2 cellular contexts compared by ENCODE assay signal in the genomic region with DNA sequence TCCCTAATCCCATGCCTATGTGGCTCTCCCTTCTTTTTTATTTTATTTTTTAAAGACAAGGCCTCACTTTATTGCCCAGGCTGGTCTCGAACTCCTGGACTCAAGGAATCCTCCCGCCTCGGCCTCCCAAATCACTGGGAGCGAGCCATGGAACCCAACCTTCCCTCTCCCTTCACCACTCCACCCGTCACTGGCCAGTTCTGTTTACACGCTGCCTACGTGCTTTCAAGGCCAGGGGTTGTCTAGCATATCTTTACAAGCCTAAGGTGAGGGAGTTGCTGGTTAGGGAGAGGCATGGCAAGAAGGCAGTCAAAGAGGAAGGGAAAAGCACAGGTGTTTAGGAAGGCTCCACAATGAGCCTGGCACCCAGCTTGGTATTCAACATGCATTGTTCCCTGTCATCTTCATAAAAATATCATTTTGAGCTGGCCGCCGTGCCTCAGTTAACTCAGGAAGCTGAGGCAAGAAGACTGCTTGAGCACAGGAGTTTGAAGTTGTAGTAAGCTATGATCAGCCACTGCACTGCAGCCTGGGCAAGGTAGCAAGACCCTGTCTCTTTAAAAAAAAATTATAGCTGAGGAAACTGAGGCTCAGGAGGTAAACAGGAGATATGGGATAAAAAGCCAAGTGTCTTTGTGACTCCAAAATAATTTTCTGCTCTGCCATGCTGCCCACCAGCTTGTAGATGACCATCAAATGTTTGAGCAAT.
TF ChIP-seq lines count a peak whose summit lies in the region.

No MANE protein-coding gene starts in this region.

TF ChIP-seq in HEK293, 187 proteins besides CTCF, POLR2A, EP300 and RAD21 (continued from another document):
- no peak for TF ChIP-seq PRDM10 (tag by site-specific recombination; IDR thresholded peaks at IDR 0.05)
- TF ChIP-seq GLI4 (tag by site-specific recombination; IDR thresholded peaks at IDR 0.05): no peak

TF ChIP-seq in WTC11, 78 proteins besides CTCF, POLR2A, EP300 and RAD21 (continued from another document):
- TF ChIP-seq, protein P1, sequence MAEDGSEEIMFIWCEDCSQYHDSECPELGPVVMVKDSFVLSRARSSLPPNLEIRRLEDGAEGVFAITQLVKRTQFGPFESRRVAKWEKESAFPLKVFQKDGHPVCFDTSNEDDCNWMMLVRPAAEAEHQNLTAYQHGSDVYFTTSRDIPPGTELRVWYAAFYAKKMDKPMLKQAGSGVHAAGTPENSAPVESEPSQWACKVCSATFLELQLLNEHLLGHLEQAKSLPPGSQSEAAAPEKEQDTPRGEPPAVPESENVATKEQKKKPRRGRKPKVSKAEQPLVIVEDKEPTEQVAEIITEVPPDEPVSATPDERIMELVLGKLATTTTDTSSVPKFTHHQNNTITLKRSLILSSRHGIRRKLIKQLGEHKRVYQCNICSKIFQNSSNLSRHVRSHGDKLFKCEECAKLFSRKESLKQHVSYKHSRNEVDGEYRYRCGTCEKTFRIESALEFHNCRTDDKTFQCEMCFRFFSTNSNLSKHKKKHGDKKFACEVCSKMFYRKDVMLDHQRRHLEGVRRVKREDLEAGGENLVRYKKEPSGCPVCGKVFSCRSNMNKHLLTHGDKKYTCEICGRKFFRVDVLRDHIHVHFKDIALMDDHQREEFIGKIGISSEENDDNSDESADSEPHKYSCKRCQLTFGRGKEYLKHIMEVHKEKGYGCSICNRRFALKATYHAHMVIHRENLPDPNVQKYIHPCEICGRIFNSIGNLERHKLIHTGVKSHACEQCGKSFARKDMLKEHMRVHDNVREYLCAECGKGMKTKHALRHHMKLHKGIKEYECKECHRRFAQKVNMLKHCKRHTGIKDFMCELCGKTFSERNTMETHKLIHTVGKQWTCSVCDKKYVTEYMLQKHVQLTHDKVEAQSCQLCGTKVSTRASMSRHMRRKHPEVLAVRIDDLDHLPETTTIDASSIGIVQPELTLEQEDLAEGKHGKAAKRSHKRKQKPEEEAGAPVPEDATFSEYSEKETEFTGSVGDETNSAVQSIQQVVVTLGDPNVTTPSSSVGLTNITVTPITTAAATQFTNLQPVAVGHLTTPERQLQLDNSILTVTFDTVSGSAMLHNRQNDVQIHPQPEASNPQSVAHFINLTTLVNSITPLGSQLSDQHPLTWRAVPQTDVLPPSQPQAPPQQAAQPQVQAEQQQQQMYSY (CRISPR knock-in tag; IDR thresholded peaks at IDR 0.05): no peak
- TF ChIP-seq NR1H2 (CRISPR knock-in tag; IDR thresholded peaks at IDR 0.05) (no peak), NR3C1 (CRISPR knock-in tag; conservative IDR thresholded peaks at IDR 0.05; ENCODE audit: low read depth) (no peak), SMAD4 (CRISPR knock-in tag; IDR thresholded peaks at IDR 0.05) (no peak), SP1 (CRISPR knock-in tag; conservative IDR thresholded peaks at IDR 0.05) (no peak)
